ENCODE assay signal across 11 cellular contexts in the genomic region with DNA sequence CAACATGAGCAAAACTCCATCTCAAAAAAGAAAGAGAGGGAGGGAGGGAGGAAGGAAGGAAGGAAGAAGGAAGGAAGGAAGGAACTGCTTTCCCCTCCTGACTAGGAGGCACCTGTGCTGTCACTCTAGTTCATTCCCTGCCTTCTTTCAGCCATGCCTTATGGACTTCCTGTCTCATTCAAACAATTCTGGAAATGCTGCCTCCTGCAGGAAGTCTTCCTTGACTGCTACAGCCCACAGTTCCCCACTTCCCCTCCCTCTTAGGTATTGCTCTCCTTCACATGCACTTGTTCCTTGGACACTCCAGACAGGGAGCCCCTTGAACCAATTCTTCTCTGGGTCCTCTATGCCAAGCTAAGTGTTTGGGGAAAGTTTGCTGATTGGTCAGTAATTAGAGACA. TPM values are rescaled to one million over a fixed set of nuclear protein-coding genes. Genes with fewer than 3 reads are reported as not detected.
DNase-seq lines count a peak whose midpoint lies in the region; ATAC-seq and TF ChIP-seq lines count a peak whose summit lies in the region.
"Had no signal": no experiment of that assay in that cellular context is flagged by ENCODE, and none has a peak within 500 bp of the region (broad histone marks: within the 10 kb centered on the region; RNA-seq: fewer than 3 reads in every experiment).

No MANE protein-coding gene starts in this region.

- H3K36me3 ChIP-seq in ascending aorta: no peaks in the 10 kb centered on the region
- H3K36me3 ChIP-seq: ovary had no signal

- no peak overlapping the region for H3K4me3 Mint-ChIP-seq in CD14-positive monocyte

- H3K4me1 ChIP-seq in ascending aorta: peaks cover 0 to 6% of the 10 kb centered on the region in 2 donors

- no peak overlapping the region for H3K27ac ChIP-seq in ascending aorta
- H3K27ac ChIP-seq: ovary had no signal

- H3K27ac Mint-ChIP-seq in CD14-positive monocyte: no peak overlapping the region

- H3K36me3 Mint-ChIP-seq in CD14-positive monocyte: no peaks in the 10 kb centered on the region

- DNase-seq in CD14-positive monocyte (ENCODE audit: low spot score) (no peak), GM10266 (ENCODE audit: extremely low spot score) (no peak), OCI-M1 (lab: John Stamatoyannopoulos, UW) (peak; percentile 91), iPS-NIHi11 (ENCODE audit: low spot score) (peak; percentile 55), ascending aorta (ENCODE audit: low spot score in 2 of 2) (no peak), midbrain (lab: John Stamatoyannopoulos, UW) (no peak)
- no peak for DNase-seq in activated T-cell treated with anti-CD3 and anti-CD28 coated beads, Interleukin-2, amount 50 U/mL, for 1 hour
- DNase-seq: NCI-H526 treated with DMSO at 0.1 percent for 48 hours, ovary had no signal

- peak; percentile 23 for TF ChIP-seq CTCF in CD14-positive monocyte (IDR thresholded peaks at IDR 0.05)
- TF ChIP-seq CTCF in GM10266 (IDR thresholded peaks at IDR 0.05; ENCODE audit: control insufficient read depth, insufficient read depth, low read depth, missing control alignments): peak; percentile 17
- no peak for TF ChIP-seq CTCF in ascending aorta (IDR thresholded peaks at IDR 0.05)

- H3K27me3 Mint-ChIP-seq in CD14-positive monocyte (ENCODE audit: low read depth in 3 of 3): peaks cover 3 to 13% (median 4%) of the 10 kb centered on the region in 3 donors

- no peak for ATAC-seq in GM18907 (IDR thresholded peaks at IDR 0.05; ENCODE audit: unreplicated experiment)

- intact Hi-C loops in CD14-positive monocyte (cut with micrococcal nuclease): loop anchor here in 1 of 2 donors (10.0 kb wide), 1 partner anchor 147 kb away; a partner anchor contains a TSS
- intact Hi-C loops in ascending aorta (cut with DNase I): loop anchor here (5.0 to 10.0 kb wide), 7 partner anchors 277 to 827 kb away; a partner anchor contains a TSS

- H3K4me1 Mint-ChIP-seq in CD14-positive monocyte: peaks cover 33% of the 10 kb centered on the region

- H3K9me3 Mint-ChIP-seq in CD14-positive monocyte: peaks cover 0 to 4% (median 0%) of the 10 kb centered on the region in 7 donors

- H3K27me3 ChIP-seq in ascending aorta: no peaks in the 10 kb centered on the region
- H3K27me3 ChIP-seq: ovary had no signal

- H3K4me3 ChIP-seq in ascending aorta: no peak overlapping the region
- H3K4me3 ChIP-seq: ovary had no signal

- no peaks in the 10 kb centered on the region for H3K9me3 ChIP-seq in ascending aorta
- H3K9me3 ChIP-seq: ovary had no signal

RNA-seq across cellular contexts. Expression of a gene that starts 31.6 kb away (rescaled TPM):
- under 1 TPM; 0.09 to 0.24 TPM for polyA plus RNA-seq in CD14-positive monocyte
- total RNA-seq in ascending aorta: 11.7 TPM
- total RNA-seq: bronchial epithelial cell had no signal

Comparison
In these comparisons a context has a peak if more than half of its experiments do, and no peak if none do; other contexts are left out.
1. DNase-seq: peak in OCI-M1 (single experiment) and iPS-NIHi11 (single experiment); none in CD14-positive monocyte (single experiment), GM10266 (single experiment), ascending aorta (0 of 2), activated T-cell treated with anti-CD3 and anti-CD28 coated beads, Interleukin-2, amount 50 U/mL, for 1 hour (single experiment) and midbrain (single experiment).
2. CTCF ChIP-seq: peak in CD14-positive monocyte (single experiment) and GM10266 (single experiment); none in ascending aorta (0 of 3).